ENCODE assay signal across 2 cellular contexts in genomic region chr9:33112099-33112498, GRCh38.
TF ChIP-seq lines count a peak whose summit lies in the region.

No MANE protein-coding gene starts in this region.

TF ChIP-seq in IMR-90, 13 proteins besides CTCF, POLR2A, EP300 and RAD21:
- TF ChIP-seq NFE2L2 (IDR thresholded peaks at IDR 0.05; ENCODE audit: low read depth, low read length) (no peak), RCOR1 (IDR thresholded peaks at IDR 0.05; ENCODE audit: insufficient replicate concordance, low read length) (no peak), RFX5 (IDR thresholded peaks at IDR 0.05; ENCODE audit: low read depth, low read length) (no peak), CHD1 (IDR thresholded peaks at IDR 0.05; ENCODE audit: low read depth, low read length) (no peak), BHLHE40 (IDR thresholded peaks at IDR 0.05; ENCODE audit: low read depth, low read length) (no peak), FOS (IDR thresholded peaks at IDR 0.05; ENCODE audit: low read depth, low read length) (no peak), MAFK (IDR thresholded peaks at IDR 0.05; ENCODE audit: low read depth, low read length) (no peak)

TF ChIP-seq in GM12891, 5 proteins besides CTCF, POLR2A, EP300 and RAD21:
- TF ChIP-seq SPI1 (IDR thresholded peaks at IDR 0.05; ENCODE audit: low read depth, low read length) (no peak), POLR2AphosphoS5 (IDR thresholded peaks at IDR 0.05; ENCODE audit: low read depth, low read length) (no peak), TAF1 (IDR thresholded peaks at IDR 0.05; ENCODE audit: low read depth, low read length) (no peak), PAX5 (IDR thresholded peaks at IDR 0.05; ENCODE audit: insufficient read depth, low read length, severe bottlenecking) (no peak), POU2F2 (IDR thresholded peaks at IDR 0.05; ENCODE audit: low read depth, low read length) (no peak)
